In genomic region chr22:48118654-48119053, GRCh38 we compare ENCODE assay signal across 22 cellular contexts.
DNase-seq lines count a peak whose midpoint lies in the region; ATAC-seq, FAIRE-seq and TF ChIP-seq lines count a peak whose summit lies in the region.
"Had no signal": no experiment of that assay in that cellular context is flagged by ENCODE, and none has a peak within 500 bp of the region (broad histone marks: within the 10 kb centered on the region; RNA-seq: fewer than 3 reads in every experiment).

No MANE protein-coding gene starts in this region.

- 28% methylated on average over 7 of the region's 7 CpGs for WGBS in GM12878 (ENCODE audit: insufficient coverage, insufficient replicate concordance, low lambda C conversion rate, missing lambda C conversion rate)

- TF ChIP-seq EP300 in GM12878 (IDR thresholded peaks at IDR 0.05; ENCODE audit: borderline replicate concordance in 1 of 2, control insufficient read depth in 1 of 2, low read depth in 2 of 2, low read length in 2 of 2): no peak

- POLR2A ChIA-PET in GM12878 (lab: Charles Lee): no interaction called here

- RAD21 ChIA-PET in GM12878 (lab: Charles Lee; ENCODE audit: unreplicated experiment): no interaction called here

- no peak overlapping the region for H3K4me3 ChIP-seq in Karpas-422 (ENCODE audit: low read length)
- H3K4me3 ChIP-seq in GM12878: no peak overlapping the region
- H3K4me3 ChIP-seq: MG63, PC-9 had no signal

- no peak for FAIRE-seq in GM12878 (lab: Jason Lieb, UNC)
- FAIRE-seq: D721Med had no signal

- H3K9me3 ChIP-seq in Karpas-422 (ENCODE audit: low read length): peaks cover 4% of the 10 kb centered on the region; the same call in 1 of the 2 replicates
- H3K9me3 ChIP-seq in GM12878 (replicated peaks; ENCODE audit: control insufficient read depth, insufficient read depth, low read length): no peaks in the 10 kb centered on the region
- H3K9me3 ChIP-seq: MG63, SK-N-SH had no signal

- H3K4me1 Mint-ChIP-seq in stimulated activated naive B cell treated with anti-CD40 and anti-IgM and Interleukin-4, amounts not matched to agents 10 μg/mL and 1 μg/mL and 100 μg/mL, for 72 hours: peaks cover 17 to 19% of the 10 kb centered on the region in 2 donors

- H3K36me3 Mint-ChIP-seq in stimulated activated naive B cell treated with anti-CD40 and anti-IgM and Interleukin-4, amounts not matched to agents 10 μg/mL and 1 μg/mL and 100 μg/mL, for 72 hours: peaks cover 3 to 4% of the 10 kb centered on the region in 2 donors

- SMC1A ChIA-PET in GM12878 (lab: Charles Lee; ENCODE audit: uncharacterized antibody, unreplicated experiment): interaction anchor here (1.1 kb wide), 1 partner anchor 10 kb away, joined by 3 read pairs; no protein-coding TSS in a partner anchor

- CTCF ChIA-PET in GM12878 (lab: Yijun Ruan, JAX): no interaction called here

- H3K27ac ChIP-seq in Karpas-422 (ENCODE audit: low read length) (no peak overlapping the region), GM12878 (ENCODE audit: control insufficient read depth, insufficient read depth) (no peak overlapping the region)
- H3K27ac ChIP-seq: PC-9, RWPE1 had no signal

- H3K9me3 Mint-ChIP-seq in stimulated activated naive B cell treated with anti-CD40 and anti-IgM and Interleukin-4, amounts not matched to agents 10 μg/mL and 1 μg/mL and 100 μg/mL, for 72 hours: peaks cover 7 to 8% of the 10 kb centered on the region in 2 donors

- no peaks in the 10 kb centered on the region for H4K20me1 ChIP-seq in Karpas-422 (ENCODE audit: insufficient read depth, low read depth, low read length)
- H4K20me1 ChIP-seq in GM12878 (ENCODE audit: control insufficient read depth, insufficient read depth): no peaks in the 10 kb centered on the region

- H3K27me3 Mint-ChIP-seq in stimulated activated naive B cell treated with anti-CD40 and anti-IgM and Interleukin-4, amounts not matched to agents 10 μg/mL and 1 μg/mL and 100 μg/mL, for 72 hours: peaks cover 0 to 14% of the 10 kb centered on the region in 2 donors

- intact Hi-C loops in GM12878 (cut with micrococcal nuclease; ENCODE audit: unreplicated experiment): no loop called here

- H3K9me2 ChIP-seq in Karpas-422 (replicated peaks; ENCODE audit: insufficient read depth, low read length): no peaks in the 10 kb centered on the region
- H3K9me2 ChIP-seq: SK-N-SH had no signal

- H3K4me1 ChIP-seq in Karpas-422 (ENCODE audit: low read length): peaks cover 32% of the 10 kb centered on the region
- H3K4me1 ChIP-seq in GM12878 (ENCODE audit: control insufficient read depth, insufficient read depth, low read length): 0 out of 2 replicates have a peak, but pooled peaks cover 6% of the 10 kb centered on the region

- H3K4me2 ChIP-seq in Karpas-422 (ENCODE audit: low read depth, low read length, poor library complexity, severe bottlenecking) (peak overlapping the region; percentile 4), GM12878 (ENCODE audit: control insufficient read depth, insufficient read depth) (no peak overlapping the region; the same call in 1 of the 2 replicates)
- H3K4me2 ChIP-seq: PC-9, SK-N-SH had no signal

- H3K79me2 ChIP-seq in Karpas-422 (ENCODE audit: low read length) (no peaks in the 10 kb centered on the region), GM12878 (ENCODE audit: control insufficient read depth, insufficient read depth, low read length) (no peaks in the 10 kb centered on the region)

- no TSS peak for BruUV-seq in GM12878 (replicated peaks; lab: Mats Ljungman, UMichigan)

- no peaks in the 10 kb centered on the region for H3K36me3 ChIP-seq in Karpas-422 (ENCODE audit: insufficient read depth, low read length)
- no peaks in the 10 kb centered on the region for H3K36me3 ChIP-seq in GM12878 (ENCODE audit: control insufficient read depth in 2 of 2, insufficient read depth in 2 of 2, low read length in 1 of 2)
- H3K36me3 ChIP-seq: MG63 had no signal

- in situ Hi-C loops in GM12878 (cut with MboI): no loop called here

- no peak overlapping the region for H3K27ac Mint-ChIP-seq in stimulated activated naive B cell treated with anti-CD40 and anti-IgM and Interleukin-4, amounts not matched to agents 10 μg/mL and 1 μg/mL and 100 μg/mL, for 72 hours

- TF ChIP-seq CTCF in GM12878 (IDR thresholded peaks at IDR 0.05 in 2 of 3, conservative IDR thresholded peaks at IDR 0.05 in 1 of 3; ENCODE audit: control insufficient read depth in 2 of 3, extremely low read depth in 1 of 3, insufficient read depth in 1 of 3, low read depth in 3 of 3, low read length in 3 of 3): no peak

- H2AFZ ChIP-seq in Karpas-422 (ENCODE audit: low read length) (no peak overlapping the region), GM12878 (ENCODE audit: control insufficient read depth, low read depth, low read length) (no peak overlapping the region)
- H2AFZ ChIP-seq: PC-9 had no signal

- ATAC-seq in GM12878 (peak; percentile 45; the same call in 2 of the 3 replicates), HG02588 (IDR thresholded peaks at IDR 0.05; ENCODE audit: unreplicated experiment) (no peak)
- peak; percentile 72 to 88 for ATAC-seq in stimulated activated naive B cell treated with anti-CD40 and anti-IgM and Interleukin-4, amounts not matched to agents 10 μg/mL and 1 μg/mL and 100 μg/mL, for 72 hours (replicated peaks)

- H3K27me3 ChIP-seq in Karpas-422 (ENCODE audit: low read length) (no peaks in the 10 kb centered on the region; the same call in 1 of the 2 replicates), GM12878 (replicated peaks in 1 of 2; ENCODE audit: control insufficient read depth in 2 of 2, insufficient read depth in 2 of 2, low read length in 1 of 2) (no peaks in the 10 kb centered on the region)
- H3K27me3 ChIP-seq: MG63 had no signal

- no peak for TF ChIP-seq POLR2A in GM12878 (IDR thresholded peaks at IDR 0.05; ENCODE audit: low read depth, low read length)

- no peak overlapping the region for H3K4me3 Mint-ChIP-seq in stimulated activated naive B cell treated with anti-CD40 and anti-IgM and Interleukin-4, amounts not matched to agents 10 μg/mL and 1 μg/mL and 100 μg/mL, for 72 hours

- no peak for TF ChIP-seq RAD21 in GM12878 (IDR thresholded peaks at IDR 0.05; ENCODE audit: insufficient read depth, low read depth, low read length)

- H3K9ac ChIP-seq in Karpas-422 (ENCODE audit: low read length) (no peak overlapping the region), GM12878 (ENCODE audit: control insufficient read depth, insufficient read depth, low read length) (no peak overlapping the region)
- H3K9ac ChIP-seq: SK-N-SH had no signal

- DNase-seq in NOMO-1 treated with DMSO at 0.1 percent for 48 hours (lab: John Stamatoyannopoulos, UW; ENCODE audit: unreplicated experiment) (peak; percentile 2), NOMO-1 treated with dmso at 0.1 percent for 144 hours (lab: John Stamatoyannopoulos, UW; ENCODE audit: unreplicated experiment) (no peak), Karpas-422 (no peak), GM12878 (ENCODE audit: low read depth, low spot score) (no peak), C1 segment of cervical spinal cord (lab: John Stamatoyannopoulos, UW) (no peak), DMS 273 treated with DMSO at 0.1 percent for 48 hours (lab: John Stamatoyannopoulos, UW) (no peak)
- DNase-seq in stimulated activated naive B cell treated with anti-CD40 and anti-IgM and Interleukin-4, amounts not matched to agents 10 μg/mL and 1 μg/mL and 100 μg/mL, for 72 hours: no peak
- DNase-seq: 8988T, DMS79, MG63, NCI-H1105, NCI-H146, NCI-H2029, NCI-H345, NCI-H524, NCI-H82, PC-9, SIG-M5, SK-N-SH had no signal

TF ChIP-seq in GM12878, 131 proteins besides CTCF, POLR2A, EP300 and RAD21:
- TF ChIP-seq SPI1 (IDR thresholded peaks at IDR 0.05; ENCODE audit: borderline replicate concordance, insufficient read depth, low read depth, low read length) (peak; percentile 71), NR2F1 (conservative IDR thresholded peaks at IDR 0.05) (no peak), CHD2 (IDR thresholded peaks at IDR 0.05; ENCODE audit: borderline replicate concordance, low read depth, low read length) (no peak), RCOR1 (conservative IDR thresholded peaks at IDR 0.05; ENCODE audit: low read depth, low read length) (no peak)
